Comparison of ENCODE assay signal across 16 cellular contexts in genomic region chr2:173823540-173823939, GRCh38.
DNase-seq lines count a peak whose midpoint lies in the region; ATAC-seq, FAIRE-seq and TF ChIP-seq lines count a peak whose summit lies in the region.
"Had no signal": no experiment of that assay in that cellular context is flagged by ENCODE, and none has a peak within 500 bp of the region (broad histone marks: within the 10 kb centered on the region; RNA-seq: fewer than 3 reads in every experiment).

No MANE protein-coding gene starts in this region.

- no peak for ATAC-seq in HG03439 (IDR thresholded peaks at IDR 0.05; ENCODE audit: unreplicated experiment)
- ATAC-seq: HepG2 had no signal

- TF ChIP-seq CTCF in thyroid gland (IDR thresholded peaks at IDR 0.05): no peak

- no peaks in the 10 kb centered on the region for H3K27me3 ChIP-seq in thyroid gland
- H3K27me3 ChIP-seq: BLaER1 treated with 17β-estradiol and CSF1 and Interleukin-3, amounts not matched to agents 10 nM and 100 nM had no signal

- FAIRE-seq in GM12891 (lab: Jason Lieb, UNC): peak; percentile 55
- FAIRE-seq: GM12892, HepG2, HTR-8/SVneo had no signal

- no peak overlapping the region for H3K4me3 ChIP-seq in thyroid gland (replicated peaks in 1 of 3)
- H3K4me3 ChIP-seq: BLaER1 treated with 17β-estradiol and CSF1 and Interleukin-3, amounts not matched to agents 10 nM and 100 nM had no signal

- no peaks in the 10 kb centered on the region for H3K36me3 ChIP-seq in thyroid gland
- H3K36me3 ChIP-seq: BLaER1 treated with 17β-estradiol and CSF1 and Interleukin-3, amounts not matched to agents 10 nM and 100 nM had no signal

- peaks cover 25 to 36% of the 10 kb centered on the region in 2 donors for H3K4me1 ChIP-seq in thyroid gland

- DNase-seq in NCI-H2171 treated with DMSO at 0.1 percent for 48 hours (lab: John Stamatoyannopoulos, UW) (peak; percentile 69), NCI-H2171 (lab: John Stamatoyannopoulos, UW) (no peak), GM12891 (ENCODE audit: insufficient read length, low spot score) (no peak), left kidney (ENCODE audit: low read depth, low spot score) (peak; percentile 84), thyroid gland (peak; percentile 69 to 75), midbrain (lab: John Stamatoyannopoulos, UW) (no peak)
- DNase-seq: ACHN; CD4-positive, CD25-positive, alpha-beta regulatory T cell; DMS53; GOT3; H9 had no signal

- H3K27ac ChIP-seq in thyroid gland: peak overlapping the region; percentile 25 to 39 (median 36)
- H3K27ac ChIP-seq: BLaER1 treated with 17β-estradiol and CSF1 and Interleukin-3, amounts not matched to agents 10 nM and 100 nM had no signal

- 40 to 45% methylated on average over 4 of the region's 4 CpGs for WGBS in thyroid gland, 2 donors

- intact Hi-C loops in thyroid gland (cut with DNase I): no loop called here

- no peaks in the 10 kb centered on the region for H3K9me3 ChIP-seq in thyroid gland
- H3K9me3 ChIP-seq: BLaER1 treated with 17β-estradiol and CSF1 and Interleukin-3, amounts not matched to agents 10 nM and 100 nM had no signal

- TF ChIP-seq POLR2A in GM12891 (IDR thresholded peaks at IDR 0.05; ENCODE audit: low read depth, low read length): no peak
- TF ChIP-seq POLR2A in thyroid gland (IDR thresholded peaks at IDR 0.05): no peak

TF ChIP-seq in GM12891, 5 proteins besides CTCF, POLR2A, EP300 and RAD21:
- no peak for TF ChIP-seq POU2F2 (IDR thresholded peaks at IDR 0.05; ENCODE audit: low read depth, low read length)
- no peak for TF ChIP-seq TAF1 (IDR thresholded peaks at IDR 0.05; ENCODE audit: low read depth, low read length)
- TF ChIP-seq POLR2AphosphoS5 (IDR thresholded peaks at IDR 0.05; ENCODE audit: low read depth, low read length): no peak
- no peak for TF ChIP-seq PAX5 (IDR thresholded peaks at IDR 0.05; ENCODE audit: insufficient read depth, low read length, severe bottlenecking)
- TF ChIP-seq SPI1 (IDR thresholded peaks at IDR 0.05; ENCODE audit: low read depth, low read length): no peak

Comparison
In these comparisons a context has a peak if more than half of its experiments do, and no peak if none do; other contexts are left out.
1. DNase-seq: peak in NCI-H2171 treated with DMSO at 0.1 percent for 48 hours (single experiment), left kidney (single experiment) and thyroid gland (2 of 2); none in NCI-H2171 (single experiment), GM12891 (single experiment) and midbrain (single experiment).